30 cellular contexts compared by ENCODE assay signal in the genomic region with DNA sequence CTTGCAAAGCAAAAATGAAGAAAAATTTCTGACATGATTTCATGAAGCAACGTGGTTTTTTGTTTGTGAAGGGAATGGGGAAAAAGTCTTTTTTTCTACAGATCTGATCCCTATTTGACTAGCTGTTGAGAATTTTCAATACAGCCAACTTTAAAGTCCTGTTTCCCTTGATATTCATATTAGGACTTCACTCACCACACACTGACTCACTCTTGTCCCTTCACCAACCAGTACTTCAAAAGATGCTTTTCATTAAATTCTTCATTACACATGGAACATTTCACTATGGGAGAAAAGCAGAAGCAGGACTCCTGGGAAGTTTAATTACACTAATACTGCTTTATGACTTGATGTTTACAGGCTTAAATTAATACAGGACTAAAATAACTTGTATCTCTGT.
"Had no signal": no experiment of that assay in that cellular context is flagged by ENCODE, and none has a peak within 500 bp of the region (broad histone marks: within the 10 kb centered on the region; RNA-seq: fewer than 3 reads in every experiment).

No MANE protein-coding gene starts in this region.

- ATAC-seq: activated CD4-positive, CD25-positive, alpha-beta regulatory T cell treated with anti-CD3 and anti-CD28 coated beads, Interleukin-2, amount 50 U/mL, for 24 hours; activated CD8-positive, alpha-beta memory T cell treated with anti-CD3 and anti-CD28 coated beads, Interleukin-2, amount 10 ng/mL, durations not matched to agents 7 days and 5 days; activated CD8-positive, alpha-beta T cell treated with anti-CD3 and anti-CD28 coated beads, Interleukin-2, amount 10 ng/mL, durations not matched to agents 7 days and 5 days; activated naive CD8-positive, alpha-beta T cell treated with anti-CD3 and anti-CD28 coated beads, Interleukin-2, amount 50 U/mL, for 24 hours; effector memory CD8-positive, alpha-beta T cell; T-helper 17 cell had no signal

- H3K4me3 Mint-ChIP-seq: activated B cell treated with CpG ODN at 0.5 μM for 24 hours; activated CD4-positive, alpha-beta memory T cell treated with anti-CD3 and anti-CD28 coated beads for 36 hours; activated CD8-positive, alpha-beta memory T cell treated with anti-CD3 and anti-CD28 coated beads, Interleukin-2, amount 10 ng/mL, durations not matched to agents 7 days and 5 days; activated CD8-positive, alpha-beta T cell treated with anti-CD3 and anti-CD28 coated beads, Interleukin-2, amount 10 ng/mL, durations not matched to agents 7 days and 5 days; activated naive CD4-positive, alpha-beta T cell treated with anti-CD3 and anti-CD28 coated beads for 36 hours; activated naive CD4-positive, alpha-beta T cell treated with anti-CD3 and anti-CD28 coated beads, Interleukin-2, amount 50 U/mL, for 24 hours; activated naive CD8-positive, alpha-beta T cell treated with anti-CD3 and anti-CD28 coated beads for 36 hours; activated naive CD8-positive, alpha-beta T cell treated with anti-CD3 and anti-CD28 coated beads, Interleukin-2, amount 50 U/mL, for 24 hours; activated T-helper 1 cell treated with anti-CD3 and anti-CD28 coated beads, Interleukin-12 subunit alpha, Interleukin-12 subunit beta, Interleukin-2, Interleukin-4 antibody, amounts not matched to agents 30 ng/mL and 10 ng/mL and 1 ng/mL, durations not matched to agents 14 hours and 24 hours and 36 hours; effector memory CD8-positive, alpha-beta T cell; T-helper 17 cell; T-helper 2 cell treated with Interferon-gamma antibody and Interleukin-4, amounts not matched to agents 5 μg/mL and 100 μg/mL, for 36 hours had no signal

- H3K27me3 Mint-ChIP-seq: activated B cell treated with CpG ODN at 0.5 μM for 24 hours; activated CD4-positive, alpha-beta memory T cell treated with anti-CD3 and anti-CD28 coated beads for 36 hours; activated CD8-positive, alpha-beta memory T cell treated with anti-CD3 and anti-CD28 coated beads, Interleukin-2, amount 10 ng/mL, durations not matched to agents 7 days and 5 days; activated naive CD4-positive, alpha-beta T cell treated with anti-CD3 and anti-CD28 coated beads, Interleukin-2, amount 50 U/mL, for 24 hours; activated naive CD8-positive, alpha-beta T cell treated with anti-CD3 and anti-CD28 coated beads for 36 hours; activated naive CD8-positive, alpha-beta T cell treated with anti-CD3 and anti-CD28 coated beads, Interleukin-2, amount 50 U/mL, for 24 hours; effector memory CD8-positive, alpha-beta T cell; T-helper 17 cell had no signal

- H3K27me3 ChIP-seq: adrenal gland, ascending aorta, brain microvascular endothelial cell had no signal

- H3K9me3 ChIP-seq: adrenal gland, ascending aorta had no signal

- H3K9me3 Mint-ChIP-seq: activated B cell treated with CpG ODN at 0.5 μM for 24 hours; activated CD4-positive, alpha-beta memory T cell treated with anti-CD3 and anti-CD28 coated beads for 36 hours; activated naive CD4-positive, alpha-beta T cell treated with anti-CD3 and anti-CD28 coated beads for 36 hours; activated naive CD4-positive, alpha-beta T cell treated with anti-CD3 and anti-CD28 coated beads, Interleukin-2, amount 50 U/mL, for 24 hours; activated naive CD8-positive, alpha-beta T cell treated with anti-CD3 and anti-CD28 coated beads for 36 hours; activated naive CD8-positive, alpha-beta T cell treated with anti-CD3 and anti-CD28 coated beads, Interleukin-2, amount 50 U/mL, for 24 hours; activated T-helper 1 cell treated with anti-CD3 and anti-CD28 coated beads, Interleukin-12 subunit alpha, Interleukin-12 subunit beta, Interleukin-2, Interleukin-4 antibody, amounts not matched to agents 30 ng/mL and 10 ng/mL and 1 ng/mL, durations not matched to agents 14 hours and 24 hours and 36 hours; effector memory CD8-positive, alpha-beta T cell; T-helper 2 cell treated with Interferon-gamma antibody and Interleukin-4, amounts not matched to agents 5 μg/mL and 100 μg/mL, for 36 hours had no signal

- H3K27ac ChIP-seq: adrenal gland, ascending aorta, brain microvascular endothelial cell, epithelial cell of prostate, WERI-Rb-1 had no signal

- H3K4me1 ChIP-seq: adrenal gland had no signal

- H3K36me3 Mint-ChIP-seq: activated CD8-positive, alpha-beta memory T cell treated with anti-CD3 and anti-CD28 coated beads, Interleukin-2, amount 10 ng/mL, durations not matched to agents 7 days and 5 days had no signal

- DNase-seq: activated B cell treated with CpG ODN at 0.5 μM for 24 hours; activated CD4-positive, alpha-beta memory T cell treated with anti-CD3 and anti-CD28 coated beads for 36 hours; activated CD4-positive, alpha-beta T cell treated with anti-CD3 and anti-CD28 coated beads for 48 hours; activated CD4-positive, alpha-beta T cell treated with anti-CD3 and anti-CD28 coated beads, Interleukin-2, amount 50 U/mL, for 1 hour; activated CD8-positive, alpha-beta memory T cell treated with anti-CD3 and anti-CD28 coated beads, Interleukin-2, amount 10 ng/mL, durations not matched to agents 7 days and 5 days; activated CD8-positive, alpha-beta memory T cell treated with anti-CD3 and anti-CD28 coated beads, Interleukin-2, amount 50 U/mL, for 4 hours; activated CD8-positive, alpha-beta T cell treated with anti-CD3 and anti-CD28 coated beads, Interleukin-2, amount 10 ng/mL, durations not matched to agents 7 days and 5 days; activated effector memory CD4-positive, alpha-beta T cell treated with anti-CD3 and anti-CD28 coated beads, Interleukin-2, amount 50 U/mL, for 16 hours; activated naive CD4-positive, alpha-beta T cell treated with anti-CD3 and anti-CD28 coated beads for 36 hours; activated naive CD8-positive, alpha-beta T cell treated with anti-CD3 and anti-CD28 coated beads for 36 hours; activated naive CD8-positive, alpha-beta T cell treated with anti-CD3 and anti-CD28 coated beads, Interleukin-2, amount 50 U/mL, for 24 hours; activated T-cell treated with anti-CD3 and anti-CD28 coated beads, Interleukin-2, amount 50 U/mL, for 1 hour; activated T-cell treated with anti-CD3 and anti-CD28 coated beads, Interleukin-2, amount 50 U/mL, for 48 hours; adrenal gland; brain microvascular endothelial cell; cortex of kidney; dermis blood vessel endothelial cell; effector CD4-positive, alpha-beta T cell; effector memory CD8-positive, alpha-beta T cell; T-helper 1 cell; T-helper 17 cell; T1000; WERI-Rb-1 had no signal

- H3K4me3 ChIP-seq: adrenal gland, ascending aorta had no signal

- H3K36me3 ChIP-seq: adrenal gland, ascending aorta, brain microvascular endothelial cell, WERI-Rb-1 had no signal

- H3K27ac Mint-ChIP-seq: activated B cell treated with CpG ODN at 0.5 μM for 24 hours; activated CD4-positive, alpha-beta memory T cell treated with anti-CD3 and anti-CD28 coated beads for 36 hours; activated CD8-positive, alpha-beta memory T cell treated with anti-CD3 and anti-CD28 coated beads, Interleukin-2, amount 10 ng/mL, durations not matched to agents 7 days and 5 days; activated CD8-positive, alpha-beta T cell treated with anti-CD3 and anti-CD28 coated beads, Interleukin-2, amount 10 ng/mL, durations not matched to agents 7 days and 5 days; activated naive CD4-positive, alpha-beta T cell treated with anti-CD3 and anti-CD28 coated beads for 36 hours; activated naive CD4-positive, alpha-beta T cell treated with anti-CD3 and anti-CD28 coated beads, Interleukin-2, amount 50 U/mL, for 24 hours; activated naive CD8-positive, alpha-beta T cell treated with anti-CD3 and anti-CD28 coated beads for 36 hours; activated naive CD8-positive, alpha-beta T cell treated with anti-CD3 and anti-CD28 coated beads, Interleukin-2, amount 50 U/mL, for 24 hours; activated T-helper 1 cell treated with anti-CD3 and anti-CD28 coated beads, Interleukin-12 subunit alpha, Interleukin-12 subunit beta, Interleukin-2, Interleukin-4 antibody, amounts not matched to agents 30 ng/mL and 10 ng/mL and 1 ng/mL, durations not matched to agents 14 hours and 24 hours and 36 hours; activated T-helper 2 cell treated with anti-CD3 and anti-CD28 coated beads, Interferon-gamma antibody, Interleukin-2, Interleukin-4, amounts not matched to agents 10 μg/mL and 5 μg/mL and 100 μg/mL, durations not matched to agents 14 hours and 24 hours and 36 hours; effector memory CD8-positive, alpha-beta T cell; T-helper 17 cell; T-helper 2 cell treated with Interferon-gamma antibody and Interleukin-4, amounts not matched to agents 5 μg/mL and 100 μg/mL, for 36 hours had no signal
